30 cellular contexts compared by ENCODE assay signal in the genomic region with DNA sequence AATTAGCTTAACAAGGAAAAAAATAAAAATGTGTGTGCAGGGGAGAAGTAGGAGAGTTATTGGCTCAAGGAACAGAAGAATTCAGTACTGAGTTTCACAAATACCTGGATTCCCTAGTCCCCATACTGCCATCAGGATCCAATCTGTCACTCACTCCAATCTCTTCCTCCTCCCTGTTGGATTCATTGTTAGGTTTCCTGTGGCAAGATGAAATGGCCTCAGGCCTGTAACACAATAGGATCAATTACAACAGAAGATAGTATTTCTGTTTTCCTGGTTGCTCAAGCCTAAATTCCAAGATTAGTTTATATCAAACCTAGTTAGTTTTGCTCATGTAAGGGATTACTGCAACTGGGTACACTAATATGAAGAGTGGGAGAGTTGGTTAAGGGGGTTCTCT. TPM values are rescaled to one million over a fixed set of nuclear protein-coding genes. Genes with fewer than 3 reads are reported as not detected.
"Had no signal": no experiment of that assay in that cellular context is flagged by ENCODE, and none has a peak within 500 bp of the region (broad histone marks: within the 10 kb centered on the region; RNA-seq: fewer than 3 reads in every experiment).

No MANE protein-coding gene starts in this region.

- H3K9me3 Mint-ChIP-seq: nephron had no signal

- H3K4me3 ChIP-seq: cardiac muscle cell, coronary artery, dorsolateral prefrontal cortex, gastrocnemius medialis, ovary, right lobe of liver, transverse colon had no signal

- H3K4me1 Mint-ChIP-seq: activated CD4-positive, alpha-beta T cell treated with anti-CD3 and anti-CD28 coated beads for 36 hours; nephron had no signal

- H3K4me3 Mint-ChIP-seq: activated CD4-positive, alpha-beta T cell treated with anti-CD3 and anti-CD28 coated beads for 36 hours; activated T-cell treated with anti-CD3 and anti-CD28 coated beads, Interleukin-2, amount 50 U/mL, for 72 hours; nephron; T-helper 2 cell treated with Interferon-gamma antibody and Interleukin-4, amounts not matched to agents 5 μg/mL and 100 μg/mL, for 36 hours had no signal

- H3K9me3 ChIP-seq: gastrocnemius medialis, ovary, right lobe of liver, transverse colon had no signal

- H3K27ac ChIP-seq: cardiac muscle cell, coronary artery, dorsolateral prefrontal cortex, gastrocnemius medialis, ovary, right lobe of liver, transverse colon had no signal

- H3K27ac Mint-ChIP-seq: activated CD4-positive, alpha-beta T cell treated with anti-CD3 and anti-CD28 coated beads for 36 hours; activated naive CD4-positive, alpha-beta T cell treated with anti-CD3 and anti-CD28 coated beads, Interleukin-2, amount 50 U/mL, for 72 hours; activated T-cell treated with anti-CD3 and anti-CD28 coated beads, Interleukin-2, amount 50 U/mL, for 72 hours; nephron; progenitor cell of endocrine pancreas; T-helper 2 cell treated with Interferon-gamma antibody and Interleukin-4, amounts not matched to agents 5 μg/mL and 100 μg/mL, for 36 hours had no signal

- H3K36me3 Mint-ChIP-seq: activated naive CD4-positive, alpha-beta T cell treated with anti-CD3 and anti-CD28 coated beads, Interleukin-2, amount 50 U/mL, for 72 hours had no signal

- H3K4me1 ChIP-seq: gastrocnemius medialis, right lobe of liver, transverse colon had no signal

- H3K36me3 ChIP-seq: cardiac muscle cell, gastrocnemius medialis, ovary, right lobe of liver, transverse colon had no signal

- H3K27me3 ChIP-seq: cardiac muscle cell, dorsolateral prefrontal cortex, gastrocnemius medialis, ovary, right lobe of liver, transverse colon had no signal

- ATAC-seq: activated CD4-positive, alpha-beta T cell treated with anti-CD3 and anti-CD28 coated beads for 36 hours; activated naive CD4-positive, alpha-beta T cell treated with anti-CD3 and anti-CD28 coated beads, Interleukin-2, amount 50 U/mL, for 72 hours; activated T-cell treated with anti-CD3 and anti-CD28 coated beads, Interleukin-2, amount 50 U/mL, for 72 hours; gastrocnemius medialis; left cardiac atrium; left ventricle myocardium superior; right lobe of liver had no signal

- H3K27me3 Mint-ChIP-seq: activated CD4-positive, alpha-beta T cell treated with anti-CD3 and anti-CD28 coated beads for 36 hours; progenitor cell of endocrine pancreas had no signal

- DNase-seq: activated CD4-positive, alpha-beta T cell treated with anti-CD3 and anti-CD28 coated beads for 36 hours; activated CD4-positive, alpha-beta T cell treated with anti-CD3 and anti-CD28 coated beads, Interleukin-2, amount 50 U/mL, for 4 hours; activated CD4-positive, CD25-positive, alpha-beta regulatory T cell; activated naive CD4-positive, alpha-beta T cell; activated T-cell treated with anti-CD3 and anti-CD28 coated beads for 4 hours; activated T-cell treated with anti-CD3 and anti-CD28 coated beads, Interleukin-2, amount 50 U/mL, for 72 hours; anterior cingulate cortex; cerebellar nuclear complex; dorsolateral prefrontal cortex; effector memory CD4-positive, alpha-beta T cell; erythroblast; gastrocnemius medialis; glutamatergic neuron; left cardiac atrium; left ventricle myocardium superior; ovary; right lobe of liver; stimulated activated CD4-positive, alpha-beta T cell treated with anti-CD3 and anti-CD28 coated beads, Interleukin-2, amount 100 ng/mL, for 48 hours; stimulated activated naive CD4-positive, alpha-beta T cell treated with Interleukin-2 at 50 U/mL for 16 hours; transverse colon had no signal

RNA-seq across cellular contexts. Expression of a gene that starts 24.4 kb away (rescaled TPM):
- total RNA-seq: activated CD4-positive, alpha-beta T cell treated with anti-CD3 and anti-CD28 coated beads for 36 hours; activated naive CD4-positive, alpha-beta T cell treated with anti-CD3 and anti-CD28 coated beads, Interleukin-2, amount 50 U/mL, for 72 hours; activated T-cell treated with anti-CD3 and anti-CD28 coated beads, Interleukin-2, amount 50 U/mL, for 72 hours; cardiac muscle cell; gastrocnemius medialis; left cardiac atrium; left ventricle myocardium superior; lung microvascular endothelial cell; mucosa of gallbladder; progenitor cell of endocrine pancreas; renal cortical epithelial cell; right lobe of liver; skeletal muscle tissue; transverse colon had no signal
